ENCODE assay signal across 31 cellular contexts in genomic region chr15:73749533-73749932, GRCh38. TPM values are rescaled to one million over a fixed set of nuclear protein-coding genes. Genes with fewer than 3 reads are reported as not detected.
"Had no signal": no experiment of that assay in that cellular context is flagged by ENCODE, and none has a peak within 500 bp of the region (broad histone marks: within the 10 kb centered on the region; RNA-seq: fewer than 3 reads in every experiment).

No MANE protein-coding gene starts in this region.

- H3K4me3 Mint-ChIP-seq: activated CD4-positive, alpha-beta T cell treated with anti-CD3 and anti-CD28 coated beads for 36 hours; activated CD4-positive, alpha-beta T cell treated with anti-CD3 and anti-CD28 coated beads, Interleukin-2, amount 10 ng/mL, durations not matched to agents 7 days and 5 days; activated naive CD8-positive, alpha-beta T cell treated with anti-CD3 and anti-CD28 coated beads for 36 hours; activated T-cell treated with anti-CD3 and anti-CD28 coated beads, Interleukin-2, amount 50 U/mL, for 72 hours; activated T-helper 17 cell treated with anti-CD3 and anti-CD28 coated beads, Interleukin-2, amount 50 U/mL, for 72 hours; T-helper 1 cell treated with Interleukin-12 subunit alpha and Interleukin-12 subunit beta and Interleukin-4 antibody, amounts not matched to agents 30 μg/mL and 1 μg/mL, for 36 hours; T-helper 2 cell treated with Interferon-gamma antibody and Interleukin-4, amounts not matched to agents 5 μg/mL and 100 μg/mL, for 36 hours; WTC11 had no signal

- H3K9me3 Mint-ChIP-seq: activated CD4-positive, alpha-beta T cell treated with anti-CD3 and anti-CD28 coated beads, Interleukin-2, amount 10 ng/mL, durations not matched to agents 7 days and 5 days; activated naive CD8-positive, alpha-beta T cell treated with anti-CD3 and anti-CD28 coated beads for 36 hours; activated T-cell treated with anti-CD3 and anti-CD28 coated beads, Interleukin-2, amount 50 U/mL, for 72 hours; activated T-helper 17 cell treated with anti-CD3 and anti-CD28 coated beads, Interleukin-2, amount 50 U/mL, for 72 hours; T-helper 1 cell treated with Interleukin-12 subunit alpha and Interleukin-12 subunit beta and Interleukin-4 antibody, amounts not matched to agents 30 μg/mL and 1 μg/mL, for 36 hours; T-helper 2 cell treated with Interferon-gamma antibody and Interleukin-4, amounts not matched to agents 5 μg/mL and 100 μg/mL, for 36 hours; WTC11 had no signal

- FAIRE-seq: TTC549 had no signal

- H3K27ac Mint-ChIP-seq: activated CD4-positive, alpha-beta T cell treated with anti-CD3 and anti-CD28 coated beads for 36 hours; activated CD4-positive, alpha-beta T cell treated with anti-CD3 and anti-CD28 coated beads, Interleukin-2, amount 10 ng/mL, durations not matched to agents 7 days and 5 days; activated naive CD8-positive, alpha-beta T cell treated with anti-CD3 and anti-CD28 coated beads for 36 hours; activated T-cell treated with anti-CD3 and anti-CD28 coated beads, Interleukin-2, amount 50 U/mL, for 72 hours; activated T-helper 17 cell treated with anti-CD3 and anti-CD28 coated beads, Interleukin-2, amount 50 U/mL, for 72 hours; T-helper 1 cell treated with Interleukin-12 subunit alpha and Interleukin-12 subunit beta and Interleukin-4 antibody, amounts not matched to agents 30 μg/mL and 1 μg/mL, for 36 hours; T-helper 2 cell treated with Interferon-gamma antibody and Interleukin-4, amounts not matched to agents 5 μg/mL and 100 μg/mL, for 36 hours; WTC11 had no signal

- H3K4me2 ChIP-seq: KMS-11, SK-N-SH had no signal

- H3K36me3 ChIP-seq: breast epithelium, SJSA1 had no signal

- H3K9me3 ChIP-seq: breast epithelium, SJSA1, SK-N-SH had no signal

- H3K9ac ChIP-seq: KMS-11, SK-N-SH had no signal

- ATAC-seq: activated CD4-positive, alpha-beta T cell treated with anti-CD3 and anti-CD28 coated beads for 36 hours; activated CD4-positive, CD25-positive, alpha-beta regulatory T cell treated with anti-CD3 and anti-CD28 coated beads, Interleukin-2, amount 50 U/mL, for 24 hours; activated T-cell treated with anti-CD3 and anti-CD28 coated beads, Interleukin-2, amount 50 U/mL, for 72 hours; activated T-helper 17 cell treated with anti-CD3 and anti-CD28 coated beads, Interleukin-2, amount 50 U/mL, for 72 hours; Panc1; WTC11 had no signal

- H3K36me3 Mint-ChIP-seq: activated naive CD8-positive, alpha-beta T cell treated with anti-CD3 and anti-CD28 coated beads for 36 hours; WTC11 had no signal

- H3K4me1 Mint-ChIP-seq: activated CD4-positive, alpha-beta T cell treated with anti-CD3 and anti-CD28 coated beads, Interleukin-2, amount 10 ng/mL, durations not matched to agents 7 days and 5 days; activated T-helper 17 cell treated with anti-CD3 and anti-CD28 coated beads, Interleukin-2, amount 50 U/mL, for 72 hours had no signal

- DNase-seq: activated CD4-positive, alpha-beta T cell treated with anti-CD3 and anti-CD28 coated beads for 36 hours; activated CD4-positive, alpha-beta T cell treated with anti-CD3 and anti-CD28 coated beads, Interleukin-2, amount 10 ng/mL, durations not matched to agents 7 days and 5 days; activated CD4-positive, alpha-beta T cell treated with anti-CD3 and anti-CD28 coated beads, Interleukin-2, amount 50 U/mL, for 48 hours; activated CD8-positive, alpha-beta memory T cell treated with anti-CD3 and anti-CD28 coated beads, Interleukin-2, amount 50 U/mL, for 48 hours; activated effector memory CD4-positive, alpha-beta T cell treated with anti-CD3 and anti-CD28 coated beads, Interleukin-2, amount 50 U/mL, for 16 hours; activated naive CD4-positive, alpha-beta T cell; activated naive CD4-positive, alpha-beta T cell treated with anti-CD3 and anti-CD28 coated beads, Interleukin-2, amount 50 U/mL, for 16 hours; activated naive CD8-positive, alpha-beta T cell treated with anti-CD3 and anti-CD28 coated beads for 36 hours; activated T-cell treated with anti-CD3 and anti-CD28 coated beads, Interleukin-2, amount 50 U/mL, for 72 hours; amniotic stem cell; aorta; cerebellar nuclear complex; MM.1S; MV-4-11; NCI-H1092; NCI-H1436 treated with DMSO at 0.1 percent for 48 hours; NCI-H2029; NCI-H345; SHP77; SK-N-SH had no signal

- H3K4me3 ChIP-seq: breast epithelium, SJSA1 had no signal

- H3K27ac ChIP-seq: breast epithelium, KMS-11, SJSA1 had no signal

RNA-seq across cellular contexts. Expression of gene INSYN1, which starts 3.6 kb away (rescaled TPM):
- total RNA-seq: activated CD4-positive, alpha-beta T cell treated with anti-CD3 and anti-CD28 coated beads for 36 hours; activated CD4-positive, alpha-beta T cell treated with anti-CD3 and anti-CD28 coated beads, Interleukin-2, amount 10 ng/mL, durations not matched to agents 7 days and 5 days; activated naive CD8-positive, alpha-beta T cell treated with anti-CD3 and anti-CD28 coated beads for 36 hours; activated T-cell treated with anti-CD3 and anti-CD28 coated beads, Interleukin-2, amount 50 U/mL, for 72 hours; activated T-helper 17 cell treated with anti-CD3 and anti-CD28 coated beads, Interleukin-2, amount 50 U/mL, for 72 hours; RPMI7951; SJSA1 had no signal
